8 cellular contexts compared by ENCODE assay signal in the genomic region with DNA sequence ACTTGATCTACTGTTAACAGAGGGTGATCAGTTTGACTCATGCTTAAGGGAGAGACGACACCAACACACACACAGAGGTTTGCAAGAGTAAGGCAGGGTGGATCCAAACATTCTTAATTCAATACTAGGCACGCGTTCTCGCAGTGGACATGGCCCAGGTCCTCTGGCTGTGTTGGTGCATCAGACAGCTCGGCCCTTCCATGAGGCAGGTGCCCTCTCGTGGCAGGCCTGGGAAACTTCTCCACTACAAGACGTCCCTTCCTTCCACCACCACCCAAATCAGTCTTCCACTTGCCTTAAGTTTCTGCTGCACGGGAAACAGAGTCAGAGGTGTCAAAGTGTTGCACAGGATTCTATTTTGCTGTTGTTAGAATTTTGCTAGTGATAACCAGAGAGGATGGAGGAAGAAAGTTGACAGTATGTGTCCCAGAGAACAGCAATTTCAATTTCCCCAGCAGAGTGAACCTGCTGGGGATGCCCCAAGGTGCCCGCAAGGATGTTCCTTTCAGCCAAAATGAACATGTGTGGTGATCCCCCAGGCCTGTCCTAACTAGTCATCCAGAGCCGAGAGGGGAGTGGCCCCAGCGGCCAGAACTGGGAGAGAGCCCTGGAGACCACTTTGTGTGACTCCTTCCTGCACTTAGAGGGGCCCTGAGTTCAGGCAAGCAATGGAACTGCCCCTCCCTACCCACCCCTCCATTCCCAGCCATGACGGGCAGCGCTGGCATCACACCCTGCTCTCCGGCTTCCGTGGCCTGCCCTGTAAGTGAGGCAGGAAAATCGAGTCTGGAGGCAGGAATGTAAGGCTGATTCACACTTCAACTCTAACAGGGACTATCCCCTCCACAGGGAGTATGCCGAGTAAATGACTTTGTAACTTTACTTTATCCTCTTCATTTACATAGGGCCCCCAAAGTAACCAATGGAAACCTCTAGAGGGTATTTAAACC. TPM values are rescaled to one million over a fixed set of nuclear protein-coding genes. Genes with fewer than 3 reads are reported as not detected.
DNase-seq lines count a peak whose midpoint lies in the region; ATAC-seq and TF ChIP-seq lines count a peak whose summit lies in the region.

No MANE protein-coding gene starts in this region.

- H3K4me2 ChIP-seq in PC-9 = no peak overlapping the region; the same call in 1 of the 2 replicates

- no peaks in the 10 kb centered on the region for H3K79me2 ChIP-seq in PC-9 (ENCODE audit: low read depth)

- H3K36me3 Mint-ChIP-seq in activated T-helper 17 cell treated with anti-CD3 and anti-CD28 coated beads, Interleukin-2, amount 50 U/mL, for 72 hours (ENCODE audit: low read depth) = peaks cover 34% of the 10 kb centered on the region
- peaks cover 2% of the 10 kb centered on the region for H3K36me3 Mint-ChIP-seq in osteocyte (ENCODE audit: unreplicated experiment)

- no peak overlapping the region for H3K4me3 Mint-ChIP-seq in activated T-helper 17 cell treated with anti-CD3 and anti-CD28 coated beads, Interleukin-2, amount 50 U/mL, for 72 hours
- H3K4me3 Mint-ChIP-seq in osteocyte (ENCODE audit: unreplicated experiment) = no peak overlapping the region

- H2AFZ ChIP-seq in PC-9 = no peak overlapping the region

- H3K27ac ChIP-seq in PC-9 (no peak overlapping the region), tibial artery (no peak overlapping the region)

- no peaks in the 10 kb centered on the region for H3K9me2 ChIP-seq in PC-9 (ENCODE audit: insufficient read depth)

- POLR2A ChIA-PET in GM10248 (lab: Yijun Ruan, JAX) = no interaction called here
- POLR2A ChIA-PET in PC-9 (lab: Charles Lee; ENCODE audit: unreplicated experiment) = no interaction called here

- CTCF ChIA-PET in GM10248 (lab: Yijun Ruan, JAX) (interaction anchor here (0.7 to 7.2 kb wide), 9 partner anchors 10 to 492 kb away, joined by 3 to 90 read pairs (median 4); no protein-coding TSS in a partner anchor), PC-9 (lab: Charles Lee) (interaction anchor here (1.2 kb wide), 1 partner anchor 177 kb away, joined by 6 read pairs; no protein-coding TSS in a partner anchor)

- H3K4me3 ChIP-seq in PC-9 (no peak overlapping the region), fibroblast of villous mesenchyme (ENCODE audit: low read depth, low read length) (no peak overlapping the region), tibial artery (no peak overlapping the region)

- peak; percentile 81 for TF ChIP-seq CTCF in GM10248 (IDR thresholded peaks at IDR 0.05; ENCODE audit: control extremely low read depth, extremely low read depth, low read depth, missing control alignments)
- peak; percentile 74 for TF ChIP-seq CTCF in PC-9 (conservative IDR thresholded peaks at IDR 0.05)
- peak; percentile 79 for TF ChIP-seq CTCF in fibroblast of villous mesenchyme (IDR thresholded peaks at IDR 0.05; ENCODE audit: insufficient read depth, low read depth, low read length)
- peak; percentile 86 for TF ChIP-seq CTCF in osteocyte (IDR thresholded peaks at IDR 0.05)
- TF ChIP-seq CTCF in tibial artery (IDR thresholded peaks at IDR 0.05) = peak; percentile 84

- intact Hi-C loops in PC-9 (cut with micrococcal nuclease; ENCODE audit: unreplicated experiment) = loop anchor here (1.0 to 5.0 kb wide), 2 partner anchors 178 to 294 kb away; a partner anchor contains a TSS
- intact Hi-C loops in tibial artery (cut with DNase I; ENCODE audit: low total_unique reads) = loop anchor here (2.0 to 5.0 kb wide), 2 partner anchors 178 to 339 kb away; no protein-coding TSS in a partner anchor

- H3K27me3 ChIP-seq in PC-9 (ENCODE audit: insufficient read depth, low read depth) = no peaks in the 10 kb centered on the region
- H3K27me3 ChIP-seq in tibial artery = peaks cover 0 to 9% of the 10 kb centered on the region in 2 donors

- DNase-seq in GM10248 (ENCODE audit: extremely low spot score) (peak; percentile 79), PC-9 (peak in 1 of 2 experiments; percentile 56), fibroblast of villous mesenchyme (ENCODE audit: low read depth) (peak; percentile 73), osteocyte (ENCODE audit: extremely low spot score, unreplicated experiment) (no peak), tibial artery (peak; percentile 84), NCI-H524 treated with DMSO at 0.1 percent for 48 hours (lab: John Stamatoyannopoulos, UW) (no peak)

- H3K36me3 ChIP-seq in PC-9 (ENCODE audit: low read depth) = no peaks in the 10 kb centered on the region
- peaks cover 0 to 38% (median 14%) of the 10 kb centered on the region in 3 donors for H3K36me3 ChIP-seq in tibial artery

- peak overlapping the region; percentile 65 for H3K27ac Mint-ChIP-seq in activated T-helper 17 cell treated with anti-CD3 and anti-CD28 coated beads, Interleukin-2, amount 50 U/mL, for 72 hours
- H3K27ac Mint-ChIP-seq in osteocyte (ENCODE audit: unreplicated experiment) = no peak overlapping the region

- no peaks in the 10 kb centered on the region for H3K9me3 Mint-ChIP-seq in activated T-helper 17 cell treated with anti-CD3 and anti-CD28 coated beads, Interleukin-2, amount 50 U/mL, for 72 hours
- no peaks in the 10 kb centered on the region for H3K9me3 Mint-ChIP-seq in osteocyte (ENCODE audit: unreplicated experiment)

- H3K4me1 Mint-ChIP-seq in activated T-helper 17 cell treated with anti-CD3 and anti-CD28 coated beads, Interleukin-2, amount 50 U/mL, for 72 hours = no peaks in the 10 kb centered on the region
- H3K4me1 Mint-ChIP-seq in osteocyte (ENCODE audit: unreplicated experiment) = peaks cover 11% of the 10 kb centered on the region

- H3K9me3 ChIP-seq in PC-9 (ENCODE audit: insufficient read depth, low read depth) (no peaks in the 10 kb centered on the region), tibial artery (no peaks in the 10 kb centered on the region)

- BruUV-seq in PC-9 (replicated peaks; lab: Mats Ljungman, UMichigan) = no TSS peak

- ATAC-seq in HG03095 (IDR thresholded peaks at IDR 0.05; ENCODE audit: unreplicated experiment) = peak; percentile 78
- peak; percentile 75 for ATAC-seq in activated T-helper 17 cell treated with anti-CD3 and anti-CD28 coated beads, Interleukin-2, amount 50 U/mL, for 72 hours (replicated peaks)

- H3F3A ChIP-seq in PC-9 (ENCODE audit: insufficient read depth, low read depth) = no peaks in the 10 kb centered on the region

- no peaks in the 10 kb centered on the region for H3K27me3 Mint-ChIP-seq in activated T-helper 17 cell treated with anti-CD3 and anti-CD28 coated beads, Interleukin-2, amount 50 U/mL, for 72 hours
- no peaks in the 10 kb centered on the region for H3K27me3 Mint-ChIP-seq in osteocyte (ENCODE audit: unreplicated experiment)

- H4K20me1 ChIP-seq in PC-9 (ENCODE audit: insufficient read depth) = no peaks in the 10 kb centered on the region

- H3K4me1 ChIP-seq in PC-9 (replicated peaks; ENCODE audit: insufficient read depth) (no peaks in the 10 kb centered on the region), tibial artery (peaks cover 0 to 4% (median 0%) of the 10 kb centered on the region in 4 donors)

RNA-seq across cellular contexts. Expression of a gene that starts 34.8 kb away (rescaled TPM):
- 6.4 and 10.7 TPM in 2 replicates for total RNA-seq in PC-9 (2021)
- total RNA-seq in activated T-helper 17 cell treated with anti-CD3 and anti-CD28 coated beads, Interleukin-2, amount 50 U/mL, for 72 hours = 10 to 100 TPM; 14.2 to 32.5 TPM
- total RNA-seq in fibroblast of villous mesenchyme = 15.1 and 16.0 TPM in 2 replicates
- 4.0 and 5.0 TPM in 2 replicates for total RNA-seq in osteocyte

RNA-seq across cellular contexts. Expression of a gene that starts 47.1 kb away (rescaled TPM):
- total RNA-seq in PC-9 (2021) = 0.61 and 0.78 TPM in 2 replicates
- total RNA-seq in activated T-helper 17 cell treated with anti-CD3 and anti-CD28 coated beads, Interleukin-2, amount 50 U/mL, for 72 hours = not detected
- total RNA-seq in fibroblast of villous mesenchyme = not detected in 2 replicates
- 0.21 and 1.7 TPM in 2 replicates for total RNA-seq in osteocyte

Comparison
In these comparisons a context has a peak if more than half of its experiments do, and no peak if none do; other contexts are left out.
1. DNase-seq: peak in GM10248 (single experiment), fibroblast of villous mesenchyme (single experiment) and tibial artery (2 of 2); none in osteocyte (single experiment) and NCI-H524 treated with DMSO at 0.1 percent for 48 hours (single experiment).
2. Peak in every context shown above with its lines, with median percentiles within 50 percentile points of each other: CTCF ChIP-seq.